19 cellular contexts compared by ENCODE assay signal in the genomic region with DNA sequence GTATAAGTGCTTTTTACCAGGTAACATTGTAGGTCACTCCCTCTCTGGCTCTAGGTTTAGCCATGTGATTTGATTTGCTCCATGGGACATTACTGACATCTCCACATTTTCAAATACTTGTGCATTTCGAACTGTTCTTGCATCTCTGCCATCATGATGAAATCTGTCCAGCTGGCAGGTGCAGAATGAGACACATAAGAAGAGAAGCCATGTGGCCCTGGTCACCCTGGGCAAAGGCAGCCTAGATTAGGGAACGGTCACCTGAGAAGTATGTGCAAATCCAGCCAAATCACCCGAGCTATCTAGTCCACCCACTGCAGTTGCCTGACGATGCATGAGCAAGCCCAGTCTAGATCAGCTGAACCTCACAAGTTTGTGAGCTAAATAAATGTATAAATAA.
DNase-seq lines count a peak whose midpoint lies in the region; ATAC-seq and FAIRE-seq lines count a peak whose summit lies in the region.
"Had no signal": no experiment of that assay in that cellular context is flagged by ENCODE, and none has a peak within 500 bp of the region (broad histone marks: within the 10 kb centered on the region; RNA-seq: fewer than 3 reads in every experiment).

No MANE protein-coding gene starts in this region.

- FAIRE-seq in HTR-8/SVneo (lab: Jason Lieb, UNC) = peak; percentile 23
- FAIRE-seq: D721Med, GM12878, GM12892, GM19239 had no signal

- in situ Hi-C loops in G401 (cut with HindIII; ENCODE audit: low sequenced_read_pairs) = no loop called here

- ATAC-seq in GM21528 (IDR thresholded peaks at IDR 0.05; ENCODE audit: low FRiP score, unreplicated experiment) (no peak), GM18502 (IDR thresholded peaks at IDR 0.05; ENCODE audit: poor library complexity, unreplicated experiment) (no peak), HG03521 (IDR thresholded peaks at IDR 0.05; ENCODE audit: unreplicated experiment) (no peak)
- ATAC-seq: A549; CD8-positive, alpha-beta T cell; GM12878 had no signal

- peak; percentile 96 for DNase-seq in G401 (ENCODE audit: low spot score)
- DNase-seq in HTR-8/SVneo (ENCODE audit: insufficient read length, low spot score) = no peak
- peak; percentile 96 for DNase-seq in cerebellar cortex (ENCODE audit: low spot score)
- DNase-seq in cerebellum (ENCODE audit: low spot score) = peak; percentile 74
- DNase-seq: AML-193; Caco-2; Calu3; CD4-positive, alpha-beta T cell; CD8-positive, alpha-beta T cell; DMS79 treated with DMSO at 0.1 percent for 48 hours; GDM1 had no signal
